7 cellular contexts compared by ENCODE assay signal in the genomic region with DNA sequence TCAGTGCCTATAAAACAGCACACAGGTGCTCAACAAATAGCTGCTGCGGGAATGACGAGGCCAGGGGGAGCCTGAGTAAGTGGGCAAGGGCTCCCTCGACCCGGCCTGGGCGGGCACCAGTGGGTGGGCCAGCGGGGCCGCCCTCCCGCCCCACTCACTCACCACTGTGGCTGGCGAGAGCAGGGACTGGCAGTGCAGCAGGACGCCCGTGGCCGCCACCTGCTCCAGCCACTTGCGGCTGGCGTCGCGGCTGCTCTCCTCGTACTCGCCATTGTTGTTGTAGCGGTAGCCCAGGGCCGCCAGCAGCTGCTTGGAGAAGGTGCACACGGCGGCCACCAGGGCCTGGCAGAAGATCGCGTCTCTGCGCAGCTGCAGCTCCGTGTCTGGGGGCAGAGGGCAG.
"Had no signal": no experiment of that assay in that cellular context is flagged by ENCODE, and none has a peak within 500 bp of the region (broad histone marks: within the 10 kb centered on the region; RNA-seq: fewer than 3 reads in every experiment).

No MANE protein-coding gene starts in this region.

- H3K27me3 Mint-ChIP-seq: activated naive CD8-positive, alpha-beta T cell; activated T-cell treated with anti-CD3 and anti-CD28 coated beads, Interleukin-2, amount 50 U/mL, for 24 hours; memory B cell had no signal

- H3K27me3 ChIP-seq: heart left ventricle, sigmoid colon, stomach, tibial artery had no signal

- H3K4me3 ChIP-seq: heart left ventricle, sigmoid colon, stomach, tibial artery had no signal

- DNase-seq: sigmoid colon, stomach, tibial artery had no signal

- H3K9me3 Mint-ChIP-seq: activated T-cell treated with anti-CD3 and anti-CD28 coated beads, Interleukin-2, amount 50 U/mL, for 24 hours; memory B cell had no signal

- H3K4me3 Mint-ChIP-seq: activated naive CD8-positive, alpha-beta T cell; activated T-cell treated with anti-CD3 and anti-CD28 coated beads, Interleukin-2, amount 50 U/mL, for 24 hours; memory B cell had no signal

- H3K27ac ChIP-seq: heart left ventricle, sigmoid colon, stomach, tibial artery had no signal
